ENCODE assay signal across 8 cellular contexts in genomic region chr19:57410748-57411671, GRCh38. TPM values are rescaled to one million over a fixed set of nuclear protein-coding genes. Genes with fewer than 3 reads are reported as not detected.
DNase-seq lines count a peak whose midpoint lies in the region; ATAC-seq and TF ChIP-seq lines count a peak whose summit lies in the region.

Gene ZNF17 (plus strand): TSS chr19:57411161. CDS start chr19:57413616, 2,455 bp downstream.

- TF ChIP-seq CTCF in C4-2B (conservative IDR thresholded peaks at IDR 0.05) (no peak), left lung (IDR thresholded peaks at IDR 0.05) (no peak)

- peak within 1 kb of the TSS; percentile 87 for H3K27ac Mint-ChIP-seq in activated CD4-positive, alpha-beta T cell treated with anti-CD3 and anti-CD28 coated beads, Interleukin-2, amount 10 ng/mL, durations not matched to agents 7 days and 5 days
- peak within 1 kb of the TSS; percentile 87 for H3K27ac Mint-ChIP-seq in dendritic cell treated with granulocyte-macrophage colony-stimulating factor and Interleukin-4, amounts not matched to agents 40 ng/mL and 50 ng/mL, for 4 days

- H3K4me3 ChIP-seq in left lung = peak within 1 kb of the TSS; percentile 60 to 89

- intact Hi-C loops in dendritic cell treated with granulocyte-macrophage colony-stimulating factor and Interleukin-4, amounts not matched to agents 40 ng/mL and 50 ng/mL, for 4 days (cut with micrococcal nuclease) = loop anchor here (1.0 to 5.0 kb wide), 4 partner anchors 22 to 134 kb away; partner anchors contain the start of genes TRAPPC2B, ZNF547, ZNF548 and ZNF749
- intact Hi-C loops in left lung (cut with DNase I) = no loop called here

- peaks cover 19% of the 10 kb centered on the region for H3K9me3 Mint-ChIP-seq in activated CD4-positive, alpha-beta T cell treated with anti-CD3 and anti-CD28 coated beads, Interleukin-2, amount 10 ng/mL, durations not matched to agents 7 days and 5 days
- peaks cover 14% of the 10 kb centered on the region for H3K9me3 Mint-ChIP-seq in dendritic cell treated with granulocyte-macrophage colony-stimulating factor and Interleukin-4, amounts not matched to agents 40 ng/mL and 50 ng/mL, for 4 days

- no peaks in the 10 kb centered on the region for H3K27me3 ChIP-seq in left lung

- peak within 1 kb of the TSS; percentile 66 for H3K27ac ChIP-seq in C4-2B
- H3K27ac ChIP-seq in left lung = peak within 1 kb of the TSS; percentile 6 to 34

- POLR2A ChIA-PET in activated CD4-positive, alpha-beta T cell treated with anti-CD3 and anti-CD28 coated beads, Interleukin-2, amount 10 ng/mL, durations not matched to agents 7 days and 5 days (lab: Charles Lee) = no interaction called here

- no peaks in the 10 kb centered on the region for H3K27me3 Mint-ChIP-seq in activated CD4-positive, alpha-beta T cell treated with anti-CD3 and anti-CD28 coated beads, Interleukin-2, amount 10 ng/mL, durations not matched to agents 7 days and 5 days
- H3K27me3 Mint-ChIP-seq in dendritic cell treated with granulocyte-macrophage colony-stimulating factor and Interleukin-4, amounts not matched to agents 40 ng/mL and 50 ng/mL, for 4 days = no peaks in the 10 kb centered on the region

- CTCF ChIA-PET in activated CD4-positive, alpha-beta T cell treated with anti-CD3 and anti-CD28 coated beads, Interleukin-2, amount 10 ng/mL, durations not matched to agents 7 days and 5 days (lab: Charles Lee) = no interaction called here

- ATAC-seq in GM19372 (IDR thresholded peaks at IDR 0.05; ENCODE audit: low read depth, unreplicated experiment) (peak; percentile 99), HG03521 (IDR thresholded peaks at IDR 0.05; ENCODE audit: unreplicated experiment) (peak; percentile 99), left lung (peak; percentile 100)

- peaks cover 31% of the 10 kb centered on the region for H3K4me1 Mint-ChIP-seq in activated CD4-positive, alpha-beta T cell treated with anti-CD3 and anti-CD28 coated beads, Interleukin-2, amount 10 ng/mL, durations not matched to agents 7 days and 5 days
- peaks cover 11% of the 10 kb centered on the region for H3K4me1 Mint-ChIP-seq in dendritic cell treated with granulocyte-macrophage colony-stimulating factor and Interleukin-4, amounts not matched to agents 40 ng/mL and 50 ng/mL, for 4 days (ENCODE audit: low read depth)

- DNase-seq in NCI-H748 (lab: John Stamatoyannopoulos, UW; ENCODE audit: unreplicated experiment) (peak; percentile 97), left lung (peak; percentile 95 to 96)
- peak; percentile 96 for DNase-seq in activated CD4-positive, alpha-beta T cell treated with anti-CD3 and anti-CD28 coated beads, Interleukin-2, amount 10 ng/mL, durations not matched to agents 7 days and 5 days
- DNase-seq in stimulated activated CD4-positive, alpha-beta T cell treated with anti-CD3 and anti-CD28 coated beads, Interleukin-2, amount 100 ng/mL, for 4 hours (ENCODE audit: low read depth) = peak; percentile 93

- H3K4me1 ChIP-seq in left lung = peaks cover 9 to 21% of the 10 kb centered on the region in 2 donors

- H3K4me3 Mint-ChIP-seq in activated CD4-positive, alpha-beta T cell treated with anti-CD3 and anti-CD28 coated beads, Interleukin-2, amount 10 ng/mL, durations not matched to agents 7 days and 5 days = peak within 1 kb of the TSS; percentile 91
- peak within 1 kb of the TSS; percentile 95 for H3K4me3 Mint-ChIP-seq in dendritic cell treated with granulocyte-macrophage colony-stimulating factor and Interleukin-4, amounts not matched to agents 40 ng/mL and 50 ng/mL, for 4 days

- H3K36me3 Mint-ChIP-seq in activated CD4-positive, alpha-beta T cell treated with anti-CD3 and anti-CD28 coated beads, Interleukin-2, amount 10 ng/mL, durations not matched to agents 7 days and 5 days (ENCODE audit: low read depth) = peaks cover 36% of the 10 kb centered on the region
- peaks cover 41% of the 10 kb centered on the region for H3K36me3 Mint-ChIP-seq in dendritic cell treated with granulocyte-macrophage colony-stimulating factor and Interleukin-4, amounts not matched to agents 40 ng/mL and 50 ng/mL, for 4 days (ENCODE audit: low read depth)

- peaks cover 0 to 34% of the 10 kb centered on the region in 2 donors for H3K36me3 ChIP-seq in left lung

- H3K9me3 ChIP-seq in left lung = peaks cover 0 to 6% of the 10 kb centered on the region in 2 donors

RNA-seq across cellular contexts. Expression of gene ZNF17, which starts in this region (rescaled TPM):
- total RNA-seq in activated CD4-positive, alpha-beta T cell treated with anti-CD3 and anti-CD28 coated beads, Interleukin-2, amount 10 ng/mL, durations not matched to agents 7 days and 5 days = 10 to 100 TPM; 14.3 to 15.7 TPM
- 1 to 10 TPM; 8.9 to 9.3 TPM for total RNA-seq in left lung

Comparison
In these comparisons a context has a peak if more than half of its experiments do, and no peak if none do; other contexts are left out.
1. Peak in every context shown above with its lines: DNase-seq, ATAC-seq, H3K4me3 ChIP-seq and H3K27ac ChIP-seq.